Comparison of ENCODE assay signal across 1 cellular context in genomic region chr9:21766096-21766495, GRCh38.
TF ChIP-seq lines count a peak whose summit lies in the region.

No MANE protein-coding gene starts in this region.

TF ChIP-seq in HepG2, 621 proteins besides CTCF, POLR2A, EP300 and RAD21 (continued from another document):
- TF ChIP-seq PRDM15 (CRISPR knock-in tag; IDR thresholded peaks at IDR 0.05) (no peak), KDM3A (CRISPR knock-in tag; IDR thresholded peaks at IDR 0.05; ENCODE audit: low read depth) (no peak), MYC (CRISPR knock-in tag; IDR thresholded peaks at IDR 0.05; ENCODE audit: borderline replicate concordance) (no peak)
